ENCODE assay signal across 28 cellular contexts in genomic region chr16:21208831-21209230, GRCh38. TPM values are rescaled to one million over a fixed set of nuclear protein-coding genes. Genes with fewer than 3 reads are reported as not detected.
"Had no signal": no experiment of that assay in that cellular context is flagged by ENCODE, and none has a peak within 500 bp of the region (broad histone marks: within the 10 kb centered on the region; RNA-seq: fewer than 3 reads in every experiment).

No MANE protein-coding gene starts in this region.

- DNase-seq: islet precursor cell; left ventricle myocardium inferior; mesendoderm; naive B cell; natural killer cell; nephron progenitor cell; occipital lobe; ovary; right lobe of liver; stimulated activated CD4-positive, alpha-beta T cell treated with anti-CD3 and anti-CD28 coated beads, Interleukin-1b, Interleukin-23, amount 100 ng/mL, for 48 hours; stimulated activated CD4-positive, alpha-beta T cell treated with anti-CD3 and anti-CD28 coated beads, Interleukin-2, amount 100 ng/mL, for 48 hours; stimulated activated naive B cell treated with anti-CD40 and anti-IgM and Interleukin-4, amounts not matched to agents 10 μg/mL and 1 μg/mL and 100 μg/mL, for 72 hours; stimulated activated naive CD8-positive, alpha-beta T cell treated with anti-CD3 and anti-CD28 coated beads, Interleukin-15, Interleukin-2, amounts not matched to agents 100 U/mL and 50 U/mL, for 24 hours; stomach; testis; transverse colon; upper lobe of left lung had no signal

RNA-seq across cellular contexts. Expression of gene ZP2, which starts 2.5 kb away (rescaled TPM):
- total RNA-seq: kidney epithelial cell, left ventricle myocardium inferior, mesothelial cell of epicardium, mononuclear cell, natural killer cell, occipital lobe, progenitor cell of endocrine pancreas, pulmonary artery endothelial cell, renal cortical epithelial cell, right atrium auricular region, right lobe of liver, smooth muscle cell, upper lobe of left lung, vagina had no signal

RNA-seq across cellular contexts. Expression of gene ANKS4B, which starts 24.7 kb away (rescaled TPM):
- total RNA-seq: kidney epithelial cell, left ventricle myocardium inferior, mesothelial cell of epicardium, mononuclear cell, occipital lobe, pulmonary artery endothelial cell, renal cortical epithelial cell, right atrium auricular region, skeletal muscle tissue, smooth muscle cell, thyroid gland, vagina had no signal

RNA-seq across cellular contexts. Expression of gene DNAH3, which starts 58.2 kb away (rescaled TPM):
- total RNA-seq: kidney epithelial cell, mesothelial cell of epicardium, mononuclear cell, natural killer cell, pulmonary artery endothelial cell, right lobe of liver, smooth muscle cell had no signal
